2 cellular contexts compared by ENCODE assay signal in the genomic region with DNA sequence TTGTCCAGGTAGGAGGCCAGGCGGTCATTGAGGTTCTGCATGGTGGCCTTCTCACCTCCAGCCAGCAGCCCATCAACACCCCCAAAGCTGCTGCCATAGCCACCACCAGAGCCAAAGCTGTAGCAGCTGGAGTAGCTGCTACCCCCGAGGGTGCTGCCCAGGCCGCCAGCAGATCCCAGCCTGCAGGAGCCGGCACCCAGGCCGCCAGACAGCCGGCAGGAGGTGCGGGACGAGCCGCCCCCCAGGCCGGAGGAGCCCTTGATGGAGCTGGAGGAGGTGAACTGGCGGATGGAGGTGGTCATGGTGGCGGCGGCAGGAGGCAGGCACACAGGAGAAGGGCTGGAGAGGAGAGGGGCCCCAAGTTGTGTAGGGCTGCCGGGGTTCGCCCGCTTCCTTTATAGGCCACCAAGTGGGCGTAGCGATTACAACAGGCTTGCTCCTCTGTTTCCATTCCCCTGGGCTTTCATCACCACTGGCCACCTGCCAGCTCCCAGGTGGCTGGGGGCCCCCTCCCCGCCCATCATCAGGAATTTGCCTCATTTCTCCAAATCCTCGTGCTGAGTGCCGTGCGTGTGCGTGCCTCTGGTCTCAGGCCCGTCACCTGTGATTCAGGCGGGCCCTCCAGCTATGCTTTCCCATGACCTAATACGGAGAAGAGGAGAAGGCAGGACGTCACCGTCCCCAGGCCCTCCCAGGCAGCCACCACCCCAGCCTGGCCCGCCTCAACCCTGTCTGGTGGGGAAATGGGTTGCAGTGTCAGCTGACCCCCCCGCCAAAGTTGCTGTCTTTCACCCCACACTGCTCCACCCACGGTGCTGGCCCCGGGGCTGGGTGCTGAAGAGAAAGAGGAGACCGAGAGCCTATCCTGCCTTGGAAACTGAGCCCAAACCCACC.
TF ChIP-seq lines count a peak whose summit lies in the region.

Gene KRT17, minus strand, starts transcription at position 368 of the 894 bp plus-strand sequence. Its CDS starts 66 bp downstream, at position 302.

TF ChIP-seq in H1, 55 proteins besides CTCF, POLR2A, EP300 and RAD21:
- TF ChIP-seq TBP (IDR thresholded peaks at IDR 0.05; ENCODE audit: low read depth, low read length) (no peak), KDM5A (IDR thresholded peaks at IDR 0.05; ENCODE audit: low read length) (no peak), CHD2 (IDR thresholded peaks at IDR 0.05; ENCODE audit: low read length) (no peak)
- TF ChIP-seq, protein P1, sequence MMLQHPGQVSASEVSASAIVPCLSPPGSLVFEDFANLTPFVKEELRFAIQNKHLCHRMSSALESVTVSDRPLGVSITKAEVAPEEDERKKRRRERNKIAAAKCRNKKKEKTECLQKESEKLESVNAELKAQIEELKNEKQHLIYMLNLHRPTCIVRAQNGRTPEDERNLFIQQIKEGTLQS (IDR thresholded peaks at IDR 0.05; ENCODE audit: insufficient read depth, low read depth, low read length): no peak

TF ChIP-seq in SK-N-SH, 30 proteins besides CTCF, POLR2A, EP300 and RAD21:
- no peak for TF ChIP-seq TCF12 (IDR thresholded peaks at IDR 0.05)
- TF ChIP-seq NRF1 (IDR thresholded peaks at IDR 0.05; ENCODE audit: low read depth, low read length): no peak
- TF ChIP-seq GATA2 (CRISPR knock-in tag; IDR thresholded peaks at IDR 0.05): no peak
- no peak for TF ChIP-seq SIN3A (IDR thresholded peaks at IDR 0.05; ENCODE audit: borderline replicate concordance, low read depth, low read length)
- TF ChIP-seq RCOR1 (IDR thresholded peaks at IDR 0.05; ENCODE audit: low read length): no peak
- no peak for TF ChIP-seq MEF2A (IDR thresholded peaks at IDR 0.05; ENCODE audit: borderline replicate concordance, low read depth)
- no peak for TF ChIP-seq SMC3 (IDR thresholded peaks at IDR 0.05; ENCODE audit: low read depth, low read length)
- no peak for TF ChIP-seq YY1 (IDR thresholded peaks at IDR 0.05; ENCODE audit: low read depth)
- no peak for TF ChIP-seq USF1 (IDR thresholded peaks at IDR 0.05; ENCODE audit: borderline replicate concordance, low read depth)
- TF ChIP-seq, protein P2, sequence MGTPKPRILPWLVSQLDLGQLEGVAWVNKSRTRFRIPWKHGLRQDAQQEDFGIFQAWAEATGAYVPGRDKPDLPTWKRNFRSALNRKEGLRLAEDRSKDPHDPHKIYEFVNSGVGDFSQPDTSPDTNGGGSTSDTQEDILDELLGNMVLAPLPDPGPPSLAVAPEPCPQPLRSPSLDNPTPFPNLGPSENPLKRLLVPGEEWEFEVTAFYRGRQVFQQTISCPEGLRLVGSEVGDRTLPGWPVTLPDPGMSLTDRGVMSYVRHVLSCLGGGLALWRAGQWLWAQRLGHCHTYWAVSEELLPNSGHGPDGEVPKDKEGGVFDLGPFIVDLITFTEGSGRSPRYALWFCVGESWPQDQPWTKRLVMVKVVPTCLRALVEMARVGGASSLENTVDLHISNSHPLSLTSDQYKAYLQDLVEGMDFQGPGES (IDR thresholded peaks at IDR 0.05; ENCODE audit: low read depth, low read length): no peak
- TF ChIP-seq JUND (IDR thresholded peaks at IDR 0.05): no peak
- no peak for TF ChIP-seq TEAD4 (IDR thresholded peaks at IDR 0.05; ENCODE audit: borderline replicate concordance, insufficient read depth)
